30 cellular contexts compared by ENCODE assay signal in genomic region chr15:80175436-80175835, GRCh38.
"Had no signal": no experiment of that assay in that cellular context is flagged by ENCODE, and none has a peak within 500 bp of the region (broad histone marks: within the 10 kb centered on the region; RNA-seq: fewer than 3 reads in every experiment).

No MANE protein-coding gene starts in this region.

- H3K4me1 Mint-ChIP-seq: activated CD4-positive, alpha-beta T cell treated with anti-CD3 and anti-CD28 coated beads, Interleukin-2, amount 10 ng/mL, durations not matched to agents 24 days and 14 days; activated naive CD4-positive, alpha-beta T cell treated with anti-CD3 and anti-CD28 coated beads, Interleukin-2, amount 50 U/mL, for 24 hours; activated naive CD8-positive, alpha-beta T cell treated with anti-CD3 and anti-CD28 coated beads, Interleukin-2, amount 50 U/mL, for 24 hours; central memory CD8-positive, alpha-beta T cell had no signal

- H3K27ac ChIP-seq: foreskin keratinocyte, left lung, ovary had no signal

- H3K36me3 ChIP-seq: breast epithelium, ovary had no signal

- FAIRE-seq: islet of Langerhans, urothelium cell line had no signal

- H3K27me3 Mint-ChIP-seq: activated CD4-positive, alpha-beta memory T cell treated with anti-CD3 and anti-CD28 coated beads for 36 hours; activated CD4-positive, alpha-beta T cell treated with anti-CD3 and anti-CD28 coated beads, Interleukin-2, amount 10 ng/mL, durations not matched to agents 24 days and 14 days; activated naive CD4-positive, alpha-beta T cell treated with anti-CD3 and anti-CD28 coated beads, Interleukin-2, amount 50 U/mL, for 24 hours; activated naive CD8-positive, alpha-beta T cell treated with anti-CD3 and anti-CD28 coated beads, Interleukin-2, amount 50 U/mL, for 24 hours; activated T-cell treated with anti-CD3 and anti-CD28 coated beads, Interleukin-2, amount 50 U/mL, for 24 hours; activated T-helper 17 cell treated with anti-CD3 and anti-CD28 coated beads, Interleukin-2, amount 50 U/mL, for 72 hours; central memory CD8-positive, alpha-beta T cell; naive thymus-derived CD4-positive, alpha-beta T cell; T-helper 17 cell had no signal

- H3K27ac Mint-ChIP-seq: activated CD4-positive, alpha-beta memory T cell treated with anti-CD3 and anti-CD28 coated beads for 36 hours; activated naive CD4-positive, alpha-beta T cell treated with anti-CD3 and anti-CD28 coated beads, Interleukin-2, amount 50 U/mL, for 24 hours; activated naive CD8-positive, alpha-beta T cell treated with anti-CD3 and anti-CD28 coated beads, Interleukin-2, amount 50 U/mL, for 24 hours; activated T-cell treated with anti-CD3 and anti-CD28 coated beads, Interleukin-2, amount 50 U/mL, for 24 hours; activated T-helper 17 cell treated with anti-CD3 and anti-CD28 coated beads, Interleukin-2, amount 50 U/mL, for 72 hours; T-helper 17 cell had no signal

- ATAC-seq: activated naive CD8-positive, alpha-beta T cell treated with anti-CD3 and anti-CD28 coated beads, Interleukin-2, amount 50 U/mL, for 24 hours; activated T-helper 17 cell treated with anti-CD3 and anti-CD28 coated beads, Interleukin-2, amount 50 U/mL, for 72 hours; foreskin keratinocyte; left lung; naive thymus-derived CD4-positive, alpha-beta T cell; T-helper 17 cell had no signal

- H3K4me3 ChIP-seq: breast epithelium, esophagus muscularis mucosa, left lung, ovary, prostate gland had no signal

- H3K9me3 Mint-ChIP-seq: activated CD4-positive, alpha-beta memory T cell treated with anti-CD3 and anti-CD28 coated beads for 36 hours; activated CD4-positive, alpha-beta T cell treated with anti-CD3 and anti-CD28 coated beads, Interleukin-2, amount 10 ng/mL, durations not matched to agents 24 days and 14 days; activated naive CD4-positive, alpha-beta T cell treated with anti-CD3 and anti-CD28 coated beads, Interleukin-2, amount 50 U/mL, for 24 hours; activated naive CD8-positive, alpha-beta T cell treated with anti-CD3 and anti-CD28 coated beads, Interleukin-2, amount 50 U/mL, for 24 hours; activated T-cell treated with anti-CD3 and anti-CD28 coated beads, Interleukin-2, amount 50 U/mL, for 24 hours; activated T-helper 17 cell treated with anti-CD3 and anti-CD28 coated beads, Interleukin-2, amount 50 U/mL, for 72 hours; central memory CD8-positive, alpha-beta T cell; naive thymus-derived CD4-positive, alpha-beta T cell had no signal

- H3K4me1 ChIP-seq: prostate gland had no signal

- H3K27me3 ChIP-seq: breast epithelium, esophagus muscularis mucosa, foreskin keratinocyte, left lung, ovary had no signal

- DNase-seq: activated CD4-positive, alpha-beta memory T cell treated with anti-CD3 and anti-CD28 coated beads for 36 hours; activated CD4-positive, alpha-beta T cell treated with anti-CD3 and anti-CD28 coated beads, Interleukin-2, amount 10 ng/mL, durations not matched to agents 24 days and 14 days; activated CD4-positive, CD25-positive, alpha-beta regulatory T cell treated with anti-CD3 and anti-CD28 coated beads, Interleukin-2, amount 50 U/mL, for 72 hours; activated CD8-positive, alpha-beta memory T cell treated with anti-CD3 and anti-CD28 coated beads, Interleukin-2, amount 50 U/mL, for 48 hours; activated gamma-delta T cell treated with Interleukin-2 at 50 U/mL for 16 hours; activated naive CD8-positive, alpha-beta T cell treated with anti-CD3 and anti-CD28 coated beads, Interleukin-2, amount 50 U/mL, for 24 hours; activated T-cell treated with anti-CD3 and anti-CD28 coated beads, Interleukin-2, amount 50 U/mL, for 24 hours; amygdala; dermis blood vessel endothelial cell; effector CD4-positive, alpha-beta T cell; foreskin keratinocyte; left lung; midbrain; naive thymus-derived CD4-positive, alpha-beta T cell; ovary; retina; stimulated activated CD4-positive, alpha-beta T cell treated with anti-CD3 and anti-CD28 coated beads, Interleukin-15, amount 100 ng/mL, for 24 hours; stimulated activated CD4-positive, alpha-beta T cell treated with anti-CD3 and anti-CD28 coated beads, Interleukin-2, amount 100 ng/mL, for 24 hours; stimulated activated naive CD4-positive, alpha-beta T cell; T-helper 17 cell; T1000; trophoblast cell had no signal

- H3K4me3 Mint-ChIP-seq: activated CD4-positive, alpha-beta memory T cell treated with anti-CD3 and anti-CD28 coated beads for 36 hours; activated CD4-positive, alpha-beta T cell treated with anti-CD3 and anti-CD28 coated beads, Interleukin-2, amount 10 ng/mL, durations not matched to agents 24 days and 14 days; activated naive CD4-positive, alpha-beta T cell treated with anti-CD3 and anti-CD28 coated beads, Interleukin-2, amount 50 U/mL, for 24 hours; activated naive CD8-positive, alpha-beta T cell treated with anti-CD3 and anti-CD28 coated beads, Interleukin-2, amount 50 U/mL, for 24 hours; activated T-cell treated with anti-CD3 and anti-CD28 coated beads, Interleukin-2, amount 50 U/mL, for 24 hours; activated T-helper 17 cell treated with anti-CD3 and anti-CD28 coated beads, Interleukin-2, amount 50 U/mL, for 72 hours; central memory CD8-positive, alpha-beta T cell; naive thymus-derived CD4-positive, alpha-beta T cell; T-helper 17 cell had no signal

- H3K9me3 ChIP-seq: breast epithelium, esophagus muscularis mucosa, left lung, ovary, prostate gland had no signal
